In genomic region chr1:218556016-218556415, GRCh38 we compare ENCODE assay signal across 26 cellular contexts.
"Had no signal": no experiment of that assay in that cellular context is flagged by ENCODE, and none has a peak within 500 bp of the region (broad histone marks: within the 10 kb centered on the region; RNA-seq: fewer than 3 reads in every experiment).

No MANE protein-coding gene starts in this region.

- H3K27me3 Mint-ChIP-seq: natural killer cell treated with Interleukin-12 subunit alpha and Interleukin-12 subunit beta and Interleukin-15 and Interleukin-18, amount 100 ng/mL, for 72 hours; progenitor cell of endocrine pancreas; stimulated activated naive CD8-positive, alpha-beta T cell treated with anti-CD3 and anti-CD28 coated beads, Interleukin-15, Interleukin-2, amounts not matched to agents 100 ng/mL and 50 ng/mL, for 24 hours had no signal

- DNase-seq: hypothalamus; immature natural killer cell; kidney; left ventricle myocardium inferior; midbrain; mucosa of descending colon; naive thymus-derived CD4-positive, alpha-beta T cell; ovary; retina; right cardiac atrium; stimulated activated CD4-positive, alpha-beta T cell treated with anti-CD3 and anti-CD28 coated beads, Interleukin-12 subunit alpha, Interleukin-12 subunit beta, amount 100 ng/mL, for 4 hours; stimulated activated CD4-positive, alpha-beta T cell treated with anti-CD3 and anti-CD28 coated beads, Interleukin-15, amount 100 ng/mL, for 24 hours; stimulated activated CD4-positive, alpha-beta T cell treated with anti-CD3 and anti-CD28 coated beads, Interleukin-2, amount 100 ng/mL, for 24 hours; stimulated activated CD4-positive, alpha-beta T cell treated with anti-CD3 and anti-CD28 coated beads, Interleukin-4, amount 100 ng/mL, for 24 hours; stimulated activated naive CD4-positive, alpha-beta T cell; tibial artery; trophoblast cell; upper lobe of right lung had no signal

- H3K27ac Mint-ChIP-seq: immature natural killer cell; naive thymus-derived CD4-positive, alpha-beta T cell; natural killer cell treated with Interleukin-12 subunit alpha and Interleukin-12 subunit beta and Interleukin-15 and Interleukin-18, amount 100 ng/mL, for 72 hours; progenitor cell of endocrine pancreas; stimulated activated effector memory CD8-positive, alpha-beta T cell treated with anti-CD3 and anti-CD28 coated beads, Interleukin-12 subunit alpha, Interleukin-12 subunit beta, amount 100 ng/mL, for 72 hours; stimulated activated naive CD8-positive, alpha-beta T cell treated with anti-CD3 and anti-CD28 coated beads, Interleukin-15, Interleukin-2, amounts not matched to agents 100 ng/mL and 50 ng/mL, for 24 hours had no signal

- H3K4me3 ChIP-seq: left ventricle myocardium inferior, lung, mucosa of descending colon, ovary, skin epidermis, suprapubic skin, thoracic aorta, tibial artery, upper lobe of right lung had no signal

- H3K9me3 Mint-ChIP-seq: stimulated activated naive CD8-positive, alpha-beta T cell treated with anti-CD3 and anti-CD28 coated beads, Interleukin-15, Interleukin-2, amounts not matched to agents 100 ng/mL and 50 ng/mL, for 24 hours had no signal

- H3K36me3 Mint-ChIP-seq: immature natural killer cell; naive thymus-derived CD4-positive, alpha-beta T cell; natural killer cell treated with Interleukin-12 subunit alpha and Interleukin-12 subunit beta and Interleukin-15 and Interleukin-18, amount 100 ng/mL, for 72 hours; stimulated activated effector memory CD8-positive, alpha-beta T cell treated with anti-CD3 and anti-CD28 coated beads, Interleukin-12 subunit alpha, Interleukin-12 subunit beta, amount 100 ng/mL, for 72 hours had no signal

- H3K4me1 Mint-ChIP-seq: immature natural killer cell; naive thymus-derived CD4-positive, alpha-beta T cell; stimulated activated effector memory CD8-positive, alpha-beta T cell treated with anti-CD3 and anti-CD28 coated beads, Interleukin-12 subunit alpha, Interleukin-12 subunit beta, amount 100 ng/mL, for 72 hours had no signal

- H3K4me3 Mint-ChIP-seq: immature natural killer cell; naive thymus-derived CD4-positive, alpha-beta T cell; natural killer cell treated with Interleukin-12 subunit alpha and Interleukin-12 subunit beta and Interleukin-15 and Interleukin-18, amount 100 ng/mL, for 72 hours; stimulated activated effector memory CD8-positive, alpha-beta T cell treated with anti-CD3 and anti-CD28 coated beads, Interleukin-12 subunit alpha, Interleukin-12 subunit beta, amount 100 ng/mL, for 72 hours; stimulated activated naive CD8-positive, alpha-beta T cell treated with anti-CD3 and anti-CD28 coated beads, Interleukin-15, Interleukin-2, amounts not matched to agents 100 ng/mL and 50 ng/mL, for 24 hours had no signal
